14 cellular contexts compared by ENCODE assay signal in the genomic region with DNA sequence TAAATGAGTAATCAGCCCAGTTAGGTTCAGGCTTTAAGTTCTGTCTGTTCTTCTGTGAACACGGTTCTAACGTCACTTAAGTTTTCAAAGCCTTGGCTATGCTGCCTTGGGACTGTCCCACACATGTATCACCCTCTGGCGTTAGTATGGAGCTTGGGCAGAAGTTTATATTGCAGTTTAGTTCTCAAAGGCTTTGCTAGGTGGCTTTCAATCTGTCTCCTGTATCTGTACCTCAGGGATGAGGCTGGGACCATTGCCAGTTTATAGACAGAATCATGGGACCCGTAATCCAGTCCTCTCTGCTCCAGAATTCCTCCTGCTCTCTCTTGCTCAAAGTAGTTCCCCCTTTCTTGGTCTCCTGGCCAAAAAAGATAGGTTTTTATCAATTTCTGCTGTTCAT. TPM values are rescaled to one million over a fixed set of nuclear protein-coding genes. Genes with fewer than 3 reads are reported as not detected.
DNase-seq lines count a peak whose midpoint lies in the region; FAIRE-seq and TF ChIP-seq lines count a peak whose summit lies in the region.
"Had no signal": no experiment of that assay in that cellular context is flagged by ENCODE, and none has a peak within 500 bp of the region (broad histone marks: within the 10 kb centered on the region; RNA-seq: fewer than 3 reads in every experiment).

No MANE protein-coding gene starts in this region.

- no peaks in the 10 kb centered on the region for H3K9me3 ChIP-seq in breast epithelium
- no peaks in the 10 kb centered on the region for H3K9me3 ChIP-seq in transverse colon
- H3K9me3 ChIP-seq: tibial nerve had no signal

- 38 to 40% methylated on average over 1 to 4 of the region's 4 CpGs for WGBS in transverse colon (ENCODE audit: low coverage in 1 of 2), 2 donors

- H3K27me3 Mint-ChIP-seq in MCF 10A (ENCODE audit: insufficient read depth, unreplicated experiment): no peaks in the 10 kb centered on the region

- CTCF ChIA-PET in MCF 10A (lab: Yijun Ruan, JAX): interaction anchor here (0.7 to 3.8 kb wide), 4 partner anchors 12 to 167 kb away, joined by 3 to 33 read pairs (median 6); partner anchors contain the start of gene C9orf40

- no peak overlapping the region for H3K4me3 Mint-ChIP-seq in MCF 10A (ENCODE audit: unreplicated experiment)
- H3K4me3 Mint-ChIP-seq: activated T-helper 1 cell treated with anti-CD3 and anti-CD28 coated beads, Interleukin-12 subunit alpha, Interleukin-12 subunit beta, Interleukin-2, Interleukin-4 antibody, amounts not matched to agents 30 ng/mL and 10 ng/mL and 1 ng/mL, durations not matched to agents 14 hours and 24 hours and 36 hours; nephron progenitor cell had no signal

- no peak overlapping the region for H3K27ac Mint-ChIP-seq in MCF 10A (ENCODE audit: low read depth, unreplicated experiment)
- H3K27ac Mint-ChIP-seq: activated T-helper 1 cell treated with anti-CD3 and anti-CD28 coated beads, Interleukin-12 subunit alpha, Interleukin-12 subunit beta, Interleukin-2, Interleukin-4 antibody, amounts not matched to agents 30 ng/mL and 10 ng/mL and 1 ng/mL, durations not matched to agents 14 hours and 24 hours and 36 hours; nephron progenitor cell had no signal

- in situ Hi-C loops in transverse colon (cut with MboI; ENCODE audit: low pct_ligation_motif_present in 1 of 4, low pct_unique_long_range_greater_than_20kb in 1 of 4, low sequenced_read_pairs in 3 of 4): loop anchor here in 1 of 4 donors (10.0 kb wide), 1 partner anchor 166 kb away; no protein-coding TSS in a partner anchor

- DNase-seq in MCF 10A (ENCODE audit: unreplicated experiment): peak; percentile 51
- no peak for DNase-seq in breast epithelium (ENCODE audit: low spot score in 2 of 2)
- DNase-seq in OCI-M1 (lab: John Stamatoyannopoulos, UW): peak; percentile 75
- DNase-seq in fibroblast of mammary gland (ENCODE audit: low read depth): peak; percentile 1
- peak; percentile 18 for DNase-seq in transverse colon
- DNase-seq in activated naive CD4-positive, alpha-beta T cell treated with anti-CD3 and anti-CD28 coated beads, Interleukin-2, amount 50 U/mL, for 16 hours: no peak
- DNase-seq in cortex of kidney (lab: John Stamatoyannopoulos, UW): no peak
- DNase-seq in GM19239 (ENCODE audit: insufficient read length, low spot score): no peak
- DNase-seq: DND-41, nephron progenitor cell had no signal

- TF ChIP-seq EP300 in transverse colon (IDR thresholded peaks at IDR 0.05; ENCODE audit: low read depth): no peak

- FAIRE-seq in GM19239 (lab: Jason Lieb, UNC): no peak

- H3K36me3 ChIP-seq in breast epithelium (no peaks in the 10 kb centered on the region), transverse colon (no peaks in the 10 kb centered on the region)
- H3K36me3 ChIP-seq: cardiac muscle cell, tibial nerve had no signal

- H3K4me1 Mint-ChIP-seq in MCF 10A (ENCODE audit: insufficient read depth, unreplicated experiment): peaks cover 7% of the 10 kb centered on the region
- H3K4me1 Mint-ChIP-seq: nephron progenitor cell had no signal

- TF ChIP-seq CTCF in MCF 10A (IDR thresholded peaks at IDR 0.05; ENCODE audit: unreplicated experiment): no peak
- no peak for TF ChIP-seq CTCF in breast epithelium (IDR thresholded peaks at IDR 0.05)
- no peak for TF ChIP-seq CTCF in fibroblast of mammary gland (conservative IDR thresholded peaks at IDR 0.05; ENCODE audit: control insufficient read depth, insufficient read depth, low read depth, low read length)
- TF ChIP-seq CTCF in transverse colon (IDR thresholded peaks at IDR 0.05): peak in 1 of 5 experiments; percentile 6

- TF ChIP-seq POLR2A in breast epithelium (IDR thresholded peaks at IDR 0.05) (no peak), transverse colon (IDR thresholded peaks at IDR 0.05) (no peak)

- no TSS peak for BruUV-seq in MCF 10A (replicated peaks; lab: Mats Ljungman, UMichigan)

- no peaks in the 10 kb centered on the region for H3K4me1 ChIP-seq in breast epithelium
- H3K4me1 ChIP-seq in transverse colon: no peaks in the 10 kb centered on the region
- H3K4me1 ChIP-seq: tibial nerve had no signal

- no peak overlapping the region for H3K27ac ChIP-seq in breast epithelium
- H3K27ac ChIP-seq in transverse colon: no peak overlapping the region
- H3K27ac ChIP-seq: cardiac muscle cell, SK-N-MC, tibial nerve had no signal

- no peaks in the 10 kb centered on the region for H3K36me3 Mint-ChIP-seq in MCF 10A (ENCODE audit: insufficient read depth, unreplicated experiment)

- intact Hi-C loops in MCF 10A (cut with micrococcal nuclease) (no loop called here), breast epithelium (cut with DNase I; ENCODE audit: low total_unique reads) (no loop called here), transverse colon (cut with DNase I; ENCODE audit: low total_unique reads) (no loop called here)

- H3K9me3 Mint-ChIP-seq in MCF 10A (ENCODE audit: unreplicated experiment): no peaks in the 10 kb centered on the region
- H3K9me3 Mint-ChIP-seq: nephron progenitor cell had no signal

- POLR2A ChIA-PET in MCF 10A (lab: Yijun Ruan, JAX): no interaction called here

- H3K27me3 ChIP-seq in breast epithelium: no peaks in the 10 kb centered on the region
- H3K27me3 ChIP-seq in transverse colon: no peaks in the 10 kb centered on the region
- H3K27me3 ChIP-seq: cardiac muscle cell, tibial nerve had no signal

- H3K4me3 ChIP-seq in breast epithelium (no peak overlapping the region), fibroblast of mammary gland (ENCODE audit: control insufficient read depth, low read depth, low read length) (no peak overlapping the region), transverse colon (no peak overlapping the region)
- H3K4me3 ChIP-seq: cardiac muscle cell, SK-N-MC, tibial nerve had no signal

RNA-seq across cellular contexts. Expression of gene C9orf40, which starts 12.1 kb away (rescaled TPM):
- total RNA-seq in MCF 10A (2022): 5.6 and 5.8 TPM in 2 replicates
- total RNA-seq in breast epithelium: 1 to 10 TPM; 2.4 to 4.6 (median 4.2) TPM
- 10 to 100 TPM in 2 of 4 donors, 1 to 10 TPM in 1, not detected in 1; 4.2 to 12.3 (median 10.6) TPM for total RNA-seq in transverse colon

RNA-seq across cellular contexts. Expression of gene TRPM6, which starts 52.9 kb away (rescaled TPM):
- 0.22 TPM in 1 of 2 replicates, not detected in the other for total RNA-seq in MCF 10A (2022)
- total RNA-seq in breast epithelium: 1 to 10 TPM in 2 of 3 donors, under 1 TPM in 1; 0.80 to 1.3 (median 1.2) TPM
- 100 to 1,000 TPM in 1 of 4 donors, 10 to 100 TPM in 3; 21.5 to 122 (median 51.6) TPM for total RNA-seq in transverse colon

Comparison
In these comparisons a context has a peak if more than half of its experiments do, and no peak if none do; other contexts are left out.
1. DNase-seq: peak in MCF 10A (single experiment), OCI-M1 (single experiment), fibroblast of mammary gland (single experiment) and transverse colon (single experiment); none in breast epithelium (0 of 2), activated naive CD4-positive, alpha-beta T cell treated with anti-CD3 and anti-CD28 coated beads, Interleukin-2, amount 50 U/mL, for 16 hours (single experiment), cortex of kidney (single experiment) and GM19239 (single experiment).
2. RNA of gene TRPM6, which starts 52.9 kb away (total RNA-seq): 21.5 to 122 TPM in transverse colon; 0.80 to 1.3 TPM in breast epithelium and 0.22 TPM in MCF 10A; every median in the first group is over 4 times any median in the second.